In the genomic region with DNA sequence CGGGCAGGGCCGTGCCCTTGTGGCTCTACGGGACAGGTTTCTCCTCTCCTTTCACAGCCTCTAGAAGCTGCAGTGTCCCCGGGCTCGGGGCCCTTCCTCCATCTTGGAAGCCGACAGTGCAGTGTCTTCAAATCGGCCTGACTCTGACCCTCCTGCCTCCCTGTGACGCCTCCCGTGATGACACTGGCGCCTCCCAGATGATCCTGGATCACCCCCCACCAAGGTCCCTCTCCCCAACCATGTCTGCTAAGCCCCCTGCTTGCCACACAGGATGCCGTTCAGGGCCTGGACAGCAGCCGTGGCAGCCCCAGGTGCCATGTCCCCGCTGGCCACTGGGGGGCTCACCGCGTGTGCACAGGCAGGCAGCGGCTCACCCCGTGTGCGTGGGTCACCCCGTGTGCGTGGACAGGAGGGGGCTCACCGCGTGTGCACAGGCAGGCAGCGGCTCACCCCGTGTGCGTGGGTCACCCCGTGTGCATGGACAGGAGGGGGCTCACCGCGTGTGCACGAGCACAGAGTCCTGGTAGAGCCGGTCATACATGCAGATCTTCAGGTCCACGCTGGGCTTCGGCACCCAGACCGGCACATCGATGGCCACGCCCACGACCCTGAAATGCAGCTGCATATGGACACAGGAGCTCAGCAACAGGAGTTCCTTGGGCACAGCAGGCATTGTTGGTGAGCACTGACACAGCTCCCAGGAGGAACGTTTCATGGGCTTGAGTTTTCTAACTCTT, we compare ENCODE assay signal across 8 cellular contexts. TPM values are rescaled to one million over a fixed set of nuclear protein-coding genes. Genes with fewer than 3 reads are reported as not detected.
A peak's percentile ranks its signal among the peaks of the same experiment; 100 is the strongest.
DNase-seq lines count a peak whose midpoint lies in the region; ATAC-seq and TF ChIP-seq lines count a peak whose summit lies in the region.

No MANE protein-coding gene starts in this region.

- H3K27ac Mint-ChIP-seq in CD4-positive, alpha-beta memory T cell: no peak overlapping the region
- H3K27ac Mint-ChIP-seq in T-cell: no peak overlapping the region

- no peaks in the 10 kb centered on the region for H3K36me3 Mint-ChIP-seq in CD4-positive, alpha-beta memory T cell
- no peaks in the 10 kb centered on the region for H3K36me3 Mint-ChIP-seq in T-cell

- peak; percentile 89 to 98 (median 92) for ATAC-seq in T-cell (replicated peaks in 1 of 4)
- ATAC-seq in GM19023 (IDR thresholded peaks at IDR 0.05; ENCODE audit: unreplicated experiment): no peak
- no peak for ATAC-seq in GM19452 (IDR thresholded peaks at IDR 0.05; ENCODE audit: unreplicated experiment)

- H3K4me3 Mint-ChIP-seq in CD4-positive, alpha-beta memory T cell: peak overlapping the region in 6 of 8 donors; percentile 15 to 63 (median 48)
- no peak overlapping the region for H3K4me3 Mint-ChIP-seq in T-cell

- H3K36me3 ChIP-seq in CD4-positive, alpha-beta memory T cell (ENCODE audit: insufficient read depth, low read length): no peaks in the 10 kb centered on the region
- H3K36me3 ChIP-seq in HUES64 (ENCODE audit: insufficient read depth, low read length): no peaks in the 10 kb centered on the region

- H3K4me1 Mint-ChIP-seq in CD4-positive, alpha-beta memory T cell: peaks cover 0 to 5% (median 2%) of the 10 kb centered on the region in 4 donors
- H3K4me1 Mint-ChIP-seq in T-cell: peaks cover 2 to 5% (median 4%) of the 10 kb centered on the region in 3 donors

- TF ChIP-seq CTCF in astrocyte of the cerebellum (IDR thresholded peaks at IDR 0.05; ENCODE audit: low read depth, low read length, missing control alignments): peak; percentile 90

- POLR2A ChIA-PET in CD4-positive, alpha-beta memory T cell (lab: Charles Lee; ENCODE audit: partially characterized antibody): no interaction called here
- POLR2A ChIA-PET in T-cell (lab: Charles Lee): interaction anchor here in 1 of 2 donors (0.6 kb wide), 1 partner anchor 9 kb away, joined by 3 read pairs; no protein-coding TSS in a partner anchor

- in situ Hi-C loops in astrocyte of the cerebellum (cut with HindIII; ENCODE audit: low sequenced_read_pairs): no loop called here

- WGBS in HUES64: 24% methylated on average over 37 of the region's 37 CpGs

- H3K4me3 ChIP-seq in CD4-positive, alpha-beta memory T cell (ENCODE audit: low read length in 2 of 2): no peak overlapping the region
- H3K4me3 ChIP-seq in HUES64 (ENCODE audit: low read length): peak overlapping the region; percentile 48
- H3K4me3 ChIP-seq in astrocyte of the cerebellum (ENCODE audit: low read depth, low read length): no peak overlapping the region

- intact Hi-C loops in CD4-positive, alpha-beta memory T cell (cut with micrococcal nuclease): no loop called here

- CTCF ChIA-PET in CD4-positive, alpha-beta memory T cell (lab: Charles Lee; ENCODE audit: partially characterized antibody): interaction anchor here (1.3 to 2.7 kb wide), 3 partner anchors 14 to 101 kb away, joined by 4 to 40 read pairs (median 6); no protein-coding TSS in a partner anchor
- CTCF ChIA-PET in T-cell (lab: Charles Lee): no interaction called here

- peaks cover 0 to 2% of the 10 kb centered on the region in 2 donors for H3K27me3 Mint-ChIP-seq in CD4-positive, alpha-beta memory T cell
- H3K27me3 Mint-ChIP-seq in T-cell: peaks cover 0 to 7% of the 10 kb centered on the region in 2 donors

- peaks cover 4% of the 10 kb centered on the region for H3K4me1 ChIP-seq in CD4-positive, alpha-beta memory T cell (ENCODE audit: insufficient read depth, low read length)
- no peaks in the 10 kb centered on the region for H3K4me1 ChIP-seq in HUES64 (ENCODE audit: insufficient read depth, low read length)

- H3K9me3 ChIP-seq in CD4-positive, alpha-beta memory T cell (ENCODE audit: control insufficient read depth in 1 of 2, low read length in 2 of 2): no peaks in the 10 kb centered on the region
- no peaks in the 10 kb centered on the region for H3K9me3 ChIP-seq in HUES64 (ENCODE audit: insufficient read depth, low read depth, low read length)

- no peaks in the 10 kb centered on the region for H3K9me3 Mint-ChIP-seq in CD4-positive, alpha-beta memory T cell
- no peaks in the 10 kb centered on the region for H3K9me3 Mint-ChIP-seq in T-cell

- H3K27me3 ChIP-seq in CD4-positive, alpha-beta memory T cell (ENCODE audit: insufficient read depth, low read length): no peaks in the 10 kb centered on the region
- no peaks in the 10 kb centered on the region for H3K27me3 ChIP-seq in HUES64 (ENCODE audit: insufficient read depth, low read length)

- H3K9ac ChIP-seq in HUES64 (ENCODE audit: low read depth, low read length): no peak overlapping the region

- H3K27ac ChIP-seq in CD4-positive, alpha-beta memory T cell (ENCODE audit: low read depth, low read length): no peak overlapping the region
- H3K27ac ChIP-seq in HUES64 (ENCODE audit: low read depth, low read length): no peak overlapping the region

- DNase-seq in CD4-positive, alpha-beta memory T cell: peak in 4 of 5 donors; percentile 45 to 48 (median 46)
- peak in 30 of 34 experiments; percentile 28 to 66 (median 50) for DNase-seq in T-cell
- DNase-seq in astrocyte of the cerebellum (ENCODE audit: low read depth): no peak
- DNase-seq in iPS-NIHi11 (ENCODE audit: low spot score): peak; percentile 91
- peak; percentile 21 to 46 (median 36) for DNase-seq in stimulated activated CD4-positive, alpha-beta T cell treated with anti-CD3 and anti-CD28 coated beads, Interleukin-1b, Interleukin-23, amount 100 ng/mL, for 24 hours (ENCODE audit: low read depth in 4 of 4, low spot score in 1 of 4)

RNA-seq across cellular contexts. Expression of a gene that starts 24.9 kb away (rescaled TPM):
- under 1 TPM in 1 of 2 experiments, not detected in 1; 0.55 TPM for total RNA-seq in CD4-positive, alpha-beta memory T cell
- not detected for polyA plus RNA-seq in CD4-positive, alpha-beta memory T cell
- 10.0 TPM for polyA plus RNA-seq in HUES64 (2013, experiment 1 of 2)
- polyA plus RNA-seq in HUES64 (2013, experiment 2 of 2): 10.8 TPM
- total RNA-seq in T-cell: under 1 TPM in 3 of 5 donors, not detected in 2; 0.28 to 0.93 (median 0.69) TPM

RNA-seq across cellular contexts. Expression of a gene that starts 28.9 kb away (rescaled TPM):
- under 1 TPM; 0.44 to 0.78 TPM for total RNA-seq in CD4-positive, alpha-beta memory T cell
- polyA plus RNA-seq in CD4-positive, alpha-beta memory T cell: not detected
- polyA plus RNA-seq in HUES64 (2013, experiment 1 of 2): 0.30 TPM
- 0.13 TPM for polyA plus RNA-seq in HUES64 (2013, experiment 2 of 2)
- 1 to 10 TPM in 3 of 5 donors, under 1 TPM in 2; 0.82 to 1.3 (median 1.1) TPM for total RNA-seq in T-cell

RNA-seq across cellular contexts. Expression of a gene that starts 53.1 kb away (rescaled TPM):
- 100 to 1,000 TPM; 257 to 276 TPM for total RNA-seq in CD4-positive, alpha-beta memory T cell
- polyA plus RNA-seq in CD4-positive, alpha-beta memory T cell: 100 to 1,000 TPM in 1 of 2 donors, 10 to 100 TPM in 1; 70.9 to 137 TPM
- 213 TPM for polyA plus RNA-seq in HUES64 (2013, experiment 1 of 2)
- polyA plus RNA-seq in HUES64 (2013, experiment 2 of 2): 234 TPM
- 100 to 1,000 TPM; 208 to 295 (median 261) TPM for total RNA-seq in T-cell

RNA-seq across cellular contexts. Expression of a gene that starts 59.6 kb away (rescaled TPM):
- not detected for total RNA-seq in CD4-positive, alpha-beta memory T cell
- not detected for polyA plus RNA-seq in CD4-positive, alpha-beta memory T cell
- polyA plus RNA-seq in HUES64 (2013, experiment 1 of 2): 0.05 TPM
- polyA plus RNA-seq in HUES64 (2013, experiment 2 of 2): 0.51 TPM
- not detected for total RNA-seq in T-cell

Comparison
In these comparisons a context has a peak if more than half of its experiments do, and no peak if none do; other contexts are left out.
1. H3K4me3 Mint-ChIP-seq: peak in CD4-positive, alpha-beta memory T cell (6 of 8); none in T-cell (0 of 3).
2. ATAC-seq: peak in T-cell (4 of 4); none in GM19023 (single experiment) and GM19452 (single experiment).